ENCODE assay signal across 2 cellular contexts in genomic region chr19:47661571-47661970, GRCh38.
TF ChIP-seq lines count a peak whose summit lies in the region.

No MANE protein-coding gene starts in this region.

TF ChIP-seq in liver, 16 proteins besides CTCF, POLR2A, EP300 and RAD21:
- TF ChIP-seq JUND (IDR thresholded peaks at IDR 0.05) (no peak), HNF4G (IDR thresholded peaks at IDR 0.05) (no peak), NR2F2 (IDR thresholded peaks at IDR 0.05) (no peak), HNF4A (conservative IDR thresholded peaks at IDR 0.05) (no peak), EGR1 (IDR thresholded peaks at IDR 0.05; ENCODE audit: low read depth in 2 of 2) (no peak), MAX (IDR thresholded peaks at IDR 0.05) (no peak), GABPA (IDR thresholded peaks at IDR 0.05 in 1 of 2, conservative IDR thresholded peaks at IDR 0.05 in 1 of 2) (no peak), TAF1 (conservative IDR thresholded peaks at IDR 0.05) (no peak)

TF ChIP-seq in HepG2, 621 proteins besides CTCF, POLR2A, EP300 and RAD21:
- TF ChIP-seq NCOA1 (CRISPR knock-in tag; IDR thresholded peaks at IDR 0.05) (no peak), ZNF441 (CRISPR knock-in tag; IDR thresholded peaks at IDR 0.05; ENCODE audit: borderline replicate concordance) (no peak), KDM3A (CRISPR knock-in tag; IDR thresholded peaks at IDR 0.05; ENCODE audit: low read depth) (no peak), BATF2 (CRISPR knock-in tag; IDR thresholded peaks at IDR 0.05) (no peak), RFX3 (CRISPR knock-in tag; IDR thresholded peaks at IDR 0.05) (no peak)
- TF ChIP-seq, protein P1, sequence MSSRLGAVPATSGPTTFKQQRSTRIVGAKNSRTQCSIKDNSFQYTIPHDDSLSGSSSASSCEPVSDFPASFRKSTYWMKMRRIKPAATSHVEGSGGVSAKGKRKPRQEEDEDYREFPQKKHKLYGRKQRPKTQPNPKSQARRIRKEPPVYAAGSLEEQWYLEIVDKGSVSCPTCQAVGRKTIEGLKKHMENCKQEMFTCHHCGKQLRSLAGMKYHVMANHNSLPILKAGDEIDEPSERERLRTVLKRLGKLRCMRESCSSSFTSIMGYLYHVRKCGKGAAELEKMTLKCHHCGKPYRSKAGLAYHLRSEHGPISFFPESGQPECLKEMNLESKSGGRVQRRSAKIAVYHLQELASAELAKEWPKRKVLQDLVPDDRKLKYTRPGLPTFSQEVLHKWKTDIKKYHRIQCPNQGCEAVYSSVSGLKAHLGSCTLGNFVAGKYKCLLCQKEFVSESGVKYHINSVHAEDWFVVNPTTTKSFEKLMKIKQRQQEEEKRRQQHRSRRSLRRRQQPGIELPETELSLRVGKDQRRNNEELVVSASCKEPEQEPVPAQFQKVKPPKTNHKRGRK (CRISPR knock-in tag; IDR thresholded peaks at IDR 0.05), result no peak
